10 cellular contexts compared by ENCODE assay signal in genomic region chr12:92745874-92746553, GRCh38. TPM values are rescaled to one million over a fixed set of nuclear protein-coding genes. Genes with fewer than 3 reads are reported as not detected.
DNase-seq lines count a peak whose midpoint lies in the region; ATAC-seq and TF ChIP-seq lines count a peak whose summit lies in the region.
"Had no signal": no experiment of that assay in that cellular context is flagged by ENCODE, and none has a peak within 500 bp of the region (broad histone marks: within the 10 kb centered on the region; RNA-seq: fewer than 3 reads in every experiment).

No MANE protein-coding gene starts in this region.

- ATAC-seq in HG03571 (IDR thresholded peaks at IDR 0.05; ENCODE audit: unreplicated experiment): no peak
- no peak for ATAC-seq in GM19452 (IDR thresholded peaks at IDR 0.05; ENCODE audit: unreplicated experiment)
- ATAC-seq in GM21381 (IDR thresholded peaks at IDR 0.05; ENCODE audit: unreplicated experiment): no peak

- H3K27ac Mint-ChIP-seq in activated naive CD4-positive, alpha-beta T cell treated with anti-CD3 and anti-CD28 coated beads, Interleukin-2, amount 10 ng/mL, durations not matched to agents 7 days and 5 days: no peak overlapping the region
- H3K27ac Mint-ChIP-seq: activated CD4-positive, alpha-beta memory T cell treated with anti-CD3 and anti-CD28 coated beads for 36 hours had no signal

- H3K27me3 Mint-ChIP-seq in activated naive CD4-positive, alpha-beta T cell treated with anti-CD3 and anti-CD28 coated beads, Interleukin-2, amount 10 ng/mL, durations not matched to agents 7 days and 5 days: peaks cover 10% of the 10 kb centered on the region

- H3K4me3 Mint-ChIP-seq in activated naive CD4-positive, alpha-beta T cell treated with anti-CD3 and anti-CD28 coated beads, Interleukin-2, amount 10 ng/mL, durations not matched to agents 7 days and 5 days: no peak overlapping the region
- H3K4me3 Mint-ChIP-seq: activated CD4-positive, alpha-beta memory T cell treated with anti-CD3 and anti-CD28 coated beads for 36 hours had no signal

- no peak for TF ChIP-seq CTCF in ascending aorta (IDR thresholded peaks at IDR 0.05)
- no peak for TF ChIP-seq CTCF in right atrium auricular region (IDR thresholded peaks at IDR 0.05)
- no peak for TF ChIP-seq CTCF in smooth muscle cell (IDR thresholded peaks at IDR 0.05; ENCODE audit: borderline replicate concordance, insufficient read depth, poor library complexity, severe bottlenecking)

- H3K79me2 ChIP-seq in smooth muscle cell (ENCODE audit: low read depth): no peaks in the 10 kb centered on the region

- H4K20me1 ChIP-seq in smooth muscle cell (ENCODE audit: low read depth): no peaks in the 10 kb centered on the region

- no peaks in the 10 kb centered on the region for H3K9me3 ChIP-seq in ascending aorta
- H3K9me3 ChIP-seq in right atrium auricular region: no peaks in the 10 kb centered on the region
- no peaks in the 10 kb centered on the region for H3K9me3 ChIP-seq in smooth muscle cell (replicated peaks; ENCODE audit: low read depth)

- H3K36me3 ChIP-seq in ascending aorta (no peaks in the 10 kb centered on the region), right atrium auricular region (no peaks in the 10 kb centered on the region), smooth muscle cell (ENCODE audit: low read depth) (no peaks in the 10 kb centered on the region)

- peak; percentile 82 for DNase-seq in H4 (ENCODE audit: low spot score)
- DNase-seq in ascending aorta (ENCODE audit: low spot score in 2 of 2): peak; percentile 49 to 91
- peak; percentile 93 for DNase-seq in right atrium auricular region (ENCODE audit: low spot score)
- no peak for DNase-seq in smooth muscle cell (lab: John Stamatoyannopoulos, UW; ENCODE audit: unreplicated experiment)
- no peak for DNase-seq in activated naive CD4-positive, alpha-beta T cell treated with anti-CD3 and anti-CD28 coated beads, Interleukin-2, amount 10 ng/mL, durations not matched to agents 7 days and 5 days
- DNase-seq: activated CD4-positive, alpha-beta memory T cell treated with anti-CD3 and anti-CD28 coated beads for 36 hours; stimulated activated CD8-positive, alpha-beta memory T cell treated with anti-CD3 and anti-CD28 coated beads, Interleukin-4, amount 100 ng/mL, for 48 hours had no signal

- no peaks in the 10 kb centered on the region for H3K36me3 Mint-ChIP-seq in activated naive CD4-positive, alpha-beta T cell treated with anti-CD3 and anti-CD28 coated beads, Interleukin-2, amount 10 ng/mL, durations not matched to agents 7 days and 5 days
- H3K36me3 Mint-ChIP-seq: activated CD4-positive, alpha-beta memory T cell treated with anti-CD3 and anti-CD28 coated beads for 36 hours had no signal

- no peaks in the 10 kb centered on the region for H3K4me1 Mint-ChIP-seq in activated naive CD4-positive, alpha-beta T cell treated with anti-CD3 and anti-CD28 coated beads, Interleukin-2, amount 10 ng/mL, durations not matched to agents 7 days and 5 days

- H3K27ac ChIP-seq in ascending aorta (peak overlapping the region; percentile 57 to 70), right atrium auricular region (peak overlapping the region; percentile 46 to 52), smooth muscle cell (ENCODE audit: low read depth) (peak overlapping the region; percentile 56)

- H3K27me3 ChIP-seq in ascending aorta (no peaks in the 10 kb centered on the region), right atrium auricular region (no peaks in the 10 kb centered on the region), smooth muscle cell (ENCODE audit: low read depth) (no peaks in the 10 kb centered on the region)

- H3K9ac ChIP-seq in smooth muscle cell (ENCODE audit: low read depth): no peak overlapping the region

- WGBS in smooth muscle cell (ENCODE audit: low lambda C conversion rate): 16% methylated on average over 3 of the region's 3 CpGs

- H3F3A ChIP-seq in smooth muscle cell (ENCODE audit: low read depth): no peaks in the 10 kb centered on the region

- H2AFZ ChIP-seq in smooth muscle cell (ENCODE audit: low read depth): peak overlapping the region; percentile 44

- no peak overlapping the region for H3K4me3 ChIP-seq in ascending aorta
- no peak overlapping the region for H3K4me3 ChIP-seq in right atrium auricular region
- no peak overlapping the region for H3K4me3 ChIP-seq in smooth muscle cell

- H3K4me2 ChIP-seq in smooth muscle cell: peak overlapping the region; percentile 47

- CTCF ChIA-PET in activated naive CD4-positive, alpha-beta T cell treated with anti-CD3 and anti-CD28 coated beads, Interleukin-2, amount 10 ng/mL, durations not matched to agents 7 days and 5 days (lab: Charles Lee): no interaction called here

- H3K4me1 ChIP-seq in ascending aorta (peaks cover 0 to 7% of the 10 kb centered on the region in 2 donors), right atrium auricular region (peaks cover 0 to 15% of the 10 kb centered on the region in 2 donors), smooth muscle cell (ENCODE audit: low read depth) (no peaks in the 10 kb centered on the region)

- no peaks in the 10 kb centered on the region for H3K9me3 Mint-ChIP-seq in activated naive CD4-positive, alpha-beta T cell treated with anti-CD3 and anti-CD28 coated beads, Interleukin-2, amount 10 ng/mL, durations not matched to agents 7 days and 5 days
- H3K9me3 Mint-ChIP-seq: activated CD4-positive, alpha-beta memory T cell treated with anti-CD3 and anti-CD28 coated beads for 36 hours had no signal

- intact Hi-C loops in ascending aorta (cut with DNase I): no loop called here

RNA-seq across cellular contexts. Expression of gene PLEKHG7, which starts 43.2 kb away (rescaled TPM):
- total RNA-seq in H4 (2014; rRNA removed; shearing (Covaris generic)): not detected in 2 replicates
- total RNA-seq in ascending aorta (not detected), right atrium auricular region (not detected), smooth muscle cell (not detected in 2 replicates)
- polyA plus RNA-seq in smooth muscle cell: not detected in 2 replicates
- total RNA-seq: activated CD4-positive, alpha-beta memory T cell treated with anti-CD3 and anti-CD28 coated beads for 36 hours had no signal

Comparison
In these comparisons a context has a peak if more than half of its experiments do, and no peak if none do; other contexts are left out.
1. DNase-seq: peak in H4 (single experiment), ascending aorta (2 of 2) and right atrium auricular region (single experiment); none in smooth muscle cell (single experiment) and activated naive CD4-positive, alpha-beta T cell treated with anti-CD3 and anti-CD28 coated beads, Interleukin-2, amount 10 ng/mL, durations not matched to agents 7 days and 5 days (single experiment).
2. Peak in every context shown above with its lines, with median percentiles within 50 percentile points of each other: H3K27ac ChIP-seq.